25 cellular contexts compared by ENCODE assay signal in genomic region chr2:160305081-160305750, GRCh38.
DNase-seq lines count a peak whose midpoint lies in the region; TF ChIP-seq lines count a peak whose summit lies in the region.
"Had no signal": no experiment of that assay in that cellular context is flagged by ENCODE, and none has a peak within 500 bp of the region (broad histone marks: within the 10 kb centered on the region; RNA-seq: fewer than 3 reads in every experiment).

No MANE protein-coding gene starts in this region.

- H3K9me3 ChIP-seq in AG04450 (ENCODE audit: control insufficient read depth, insufficient read depth, low read length) (no peaks in the 10 kb centered on the region), vagina (no peaks in the 10 kb centered on the region)
- H3K9me3 ChIP-seq: A549, esophagus muscularis mucosa, MG63, right atrium auricular region, transverse colon had no signal

- peaks cover 0 to 9% of the 10 kb centered on the region in 2 donors for H3K36me3 ChIP-seq in vagina
- H3K36me3 ChIP-seq: transverse colon, WERI-Rb-1 had no signal

- H3K27ac ChIP-seq in AG04450 (ENCODE audit: low read depth, low read length) (peak overlapping the region; percentile 71), vagina (no peak overlapping the region)
- H3K27ac ChIP-seq: A549, dorsolateral prefrontal cortex, esophagus muscularis mucosa, right atrium auricular region, transverse colon, WERI-Rb-1 had no signal

- H3K36me3 Mint-ChIP-seq in activated CD4-positive, alpha-beta T cell treated with anti-CD3 and anti-CD28 coated beads, Interleukin-2, amount 10 ng/mL, durations not matched to agents 24 days and 14 days (ENCODE audit: low read depth), result peaks cover 38% of the 10 kb centered on the region

- DNase-seq in AG04450 (ENCODE audit: low read depth, low spot score) (peak; percentile 54), M059J (ENCODE audit: low read depth) (peak; percentile 75), choroid plexus epithelial cell (ENCODE audit: low read depth) (peak; percentile 75), iris pigment epithelial cell (ENCODE audit: low read depth) (peak; percentile 90), NCI-H2196 treated with DMSO at 0.1 percent for 48 hours (lab: John Stamatoyannopoulos, UW; ENCODE audit: unreplicated experiment) (no peak), vagina (ENCODE audit: extremely low spot score in 2 of 2) (no peak)
- no peak for DNase-seq in activated CD4-positive, alpha-beta T cell treated with anti-CD3 and anti-CD28 coated beads, Interleukin-2, amount 10 ng/mL, durations not matched to agents 24 days and 14 days
- DNase-seq in central memory CD4-positive, alpha-beta T cell, result no peak
- DNase-seq: activated CD4-positive, alpha-beta memory T cell treated with anti-CD3 and anti-CD28 coated beads, Interleukin-2, amount 10 ng/mL, durations not matched to agents 7 days and 5 days; activated T-cell treated with anti-CD3 and anti-CD28 coated beads, Interleukin-2, amount 50 U/mL, for 4 hours; dorsolateral prefrontal cortex; hypothalamus; left colon; MG63; NCI-H187; NCI-H446 treated with DMSO at 0.1 percent for 48 hours; transverse colon; WERI-Rb-1 had no signal

- H3K27me3 Mint-ChIP-seq in activated CD4-positive, alpha-beta T cell treated with anti-CD3 and anti-CD28 coated beads, Interleukin-2, amount 10 ng/mL, durations not matched to agents 24 days and 14 days, result no peaks in the 10 kb centered on the region
- H3K27me3 Mint-ChIP-seq: activated CD4-positive, alpha-beta memory T cell treated with anti-CD3 and anti-CD28 coated beads, Interleukin-2, amount 10 ng/mL, durations not matched to agents 7 days and 5 days; stimulated activated naive CD8-positive, alpha-beta T cell treated with anti-CD3 and anti-CD28 coated beads, Interleukin-15, Interleukin-2, amounts not matched to agents 100 ng/mL and 50 ng/mL, for 24 hours had no signal

- CTCF ChIA-PET in AG04450 (lab: Charles Lee), result interaction anchor here (1.3 kb wide), 1 partner anchor 195 kb away, joined by 5 read pairs; no protein-coding TSS in a partner anchor

- H3K4me1 Mint-ChIP-seq in activated CD4-positive, alpha-beta T cell treated with anti-CD3 and anti-CD28 coated beads, Interleukin-2, amount 10 ng/mL, durations not matched to agents 24 days and 14 days, result peaks cover 11% of the 10 kb centered on the region

- no peak overlapping the region for H3K4me3 Mint-ChIP-seq in activated CD4-positive, alpha-beta T cell treated with anti-CD3 and anti-CD28 coated beads, Interleukin-2, amount 10 ng/mL, durations not matched to agents 24 days and 14 days
- H3K4me3 Mint-ChIP-seq: activated CD4-positive, alpha-beta memory T cell treated with anti-CD3 and anti-CD28 coated beads, Interleukin-2, amount 10 ng/mL, durations not matched to agents 7 days and 5 days; activated T-cell treated with anti-CD3 and anti-CD28 coated beads, Interleukin-2, amount 50 U/mL, for 4 hours; brain; CD14-positive monocyte; stimulated activated naive CD8-positive, alpha-beta T cell treated with anti-CD3 and anti-CD28 coated beads, Interleukin-15, Interleukin-2, amounts not matched to agents 100 ng/mL and 50 ng/mL, for 24 hours had no signal

- H3K27me3 ChIP-seq in AG04450 (ENCODE audit: control insufficient read depth, insufficient read depth, low read length), result no peaks in the 10 kb centered on the region
- H3K27me3 ChIP-seq in vagina, result no peaks in the 10 kb centered on the region
- H3K27me3 ChIP-seq: dorsolateral prefrontal cortex, esophagus muscularis mucosa, MG63, right atrium auricular region, transverse colon had no signal

- intact Hi-C loops in activated CD4-positive, alpha-beta T cell treated with anti-CD3 and anti-CD28 coated beads, Interleukin-2, amount 10 ng/mL, durations not matched to agents 24 days and 14 days (cut with micrococcal nuclease), result loop anchor here (10.0 kb wide), 1 partner anchor 860 kb away; the partner anchor contains the start of gene TANK
- intact Hi-C loops in vagina (cut with DNase I), result no loop called here

- no peaks in the 10 kb centered on the region for H3K9me3 Mint-ChIP-seq in activated CD4-positive, alpha-beta T cell treated with anti-CD3 and anti-CD28 coated beads, Interleukin-2, amount 10 ng/mL, durations not matched to agents 24 days and 14 days
- H3K9me3 Mint-ChIP-seq: activated CD4-positive, alpha-beta memory T cell treated with anti-CD3 and anti-CD28 coated beads, Interleukin-2, amount 10 ng/mL, durations not matched to agents 7 days and 5 days; activated naive CD4-positive, alpha-beta T cell treated with anti-CD3 and anti-CD28 coated beads, Interleukin-2, amount 50 U/mL, for 72 hours; activated T-cell treated with anti-CD3 and anti-CD28 coated beads, Interleukin-2, amount 50 U/mL, for 4 hours; brain; CD14-positive monocyte; stimulated activated naive CD8-positive, alpha-beta T cell treated with anti-CD3 and anti-CD28 coated beads, Interleukin-15, Interleukin-2, amounts not matched to agents 100 ng/mL and 50 ng/mL, for 24 hours had no signal

- H3K4me3 ChIP-seq in AG04450 (ENCODE audit: low read depth, low read length) (no peak overlapping the region), choroid plexus epithelial cell (ENCODE audit: low read depth, low read length) (no peak overlapping the region), vagina (no peak overlapping the region)
- H3K4me3 ChIP-seq: A549, dorsolateral prefrontal cortex, esophagus muscularis mucosa, MG63, right atrium auricular region, transverse colon had no signal

- TF ChIP-seq CTCF in AG04450 (IDR thresholded peaks at IDR 0.05; ENCODE audit: low read depth, low read length) (no peak), choroid plexus epithelial cell (conservative IDR thresholded peaks at IDR 0.05; ENCODE audit: low read depth, low read length) (no peak), vagina (IDR thresholded peaks at IDR 0.05) (no peak)

- POLR2A ChIA-PET in AG04450 (lab: Yijun Ruan, JAX), result no interaction called here

- H3K27ac Mint-ChIP-seq in activated CD4-positive, alpha-beta T cell treated with anti-CD3 and anti-CD28 coated beads, Interleukin-2, amount 10 ng/mL, durations not matched to agents 24 days and 14 days, result no peak overlapping the region
- H3K27ac Mint-ChIP-seq: activated CD4-positive, alpha-beta memory T cell treated with anti-CD3 and anti-CD28 coated beads, Interleukin-2, amount 10 ng/mL, durations not matched to agents 7 days and 5 days; activated naive CD4-positive, alpha-beta T cell treated with anti-CD3 and anti-CD28 coated beads, Interleukin-2, amount 50 U/mL, for 72 hours; stimulated activated naive CD8-positive, alpha-beta T cell treated with anti-CD3 and anti-CD28 coated beads, Interleukin-15, Interleukin-2, amounts not matched to agents 100 ng/mL and 50 ng/mL, for 24 hours had no signal

- H3K4me1 ChIP-seq in vagina, result peaks cover 12% of the 10 kb centered on the region

- TF ChIP-seq POLR2A in vagina (IDR thresholded peaks at IDR 0.05), result no peak

Comparison
In these comparisons a context has a peak if more than half of its experiments do, and no peak if none do; other contexts are left out.
1. DNase-seq: peak in AG04450 (single experiment), M059J (single experiment), choroid plexus epithelial cell (single experiment) and iris pigment epithelial cell (single experiment); none in activated CD4-positive, alpha-beta T cell treated with anti-CD3 and anti-CD28 coated beads, Interleukin-2, amount 10 ng/mL, durations not matched to agents 24 days and 14 days (single experiment), NCI-H2196 treated with DMSO at 0.1 percent for 48 hours (single experiment), vagina (0 of 2) and central memory CD4-positive, alpha-beta T cell (single experiment).